In genomic region chr21:44602474-44602871, GRCh38 we compare ENCODE assay signal across 40 cellular contexts. TPM values are rescaled to one million over a fixed set of nuclear protein-coding genes. Genes with fewer than 3 reads are reported as not detected.
"Had no signal": no experiment of that assay in that cellular context is flagged by ENCODE, and none has a peak within 500 bp of the region (broad histone marks: within the 10 kb centered on the region; RNA-seq: fewer than 3 reads in every experiment).

No MANE protein-coding gene starts in this region.

- ATAC-seq: activated CD4-positive, alpha-beta T cell treated with anti-CD3 and anti-CD28 coated beads for 36 hours; activated CD8-positive, alpha-beta memory T cell treated with anti-CD3 and anti-CD28 coated beads, Interleukin-2, amount 10 ng/mL, durations not matched to agents 7 days and 5 days; activated CD8-positive, alpha-beta T cell treated with anti-CD3 and anti-CD28 coated beads, Interleukin-2, amount 10 ng/mL, durations not matched to agents 7 days and 5 days; activated naive CD4-positive, alpha-beta T cell treated with anti-CD3 and anti-CD28 coated beads, Interleukin-2, amount 50 U/mL, for 72 hours; gastroesophageal sphincter; heart right ventricle; T-helper 17 cell had no signal

- H3K9me3 Mint-ChIP-seq: central memory CD8-positive, alpha-beta T cell; T-helper 2 cell treated with Interferon-gamma antibody and Interleukin-4, amounts not matched to agents 5 μg/mL and 100 μg/mL, for 36 hours had no signal

- H3K27ac Mint-ChIP-seq: activated CD4-positive, alpha-beta memory T cell treated with anti-CD3 and anti-CD28 coated beads for 36 hours; activated CD4-positive, alpha-beta T cell treated with anti-CD3 and anti-CD28 coated beads for 36 hours; activated CD8-positive, alpha-beta memory T cell treated with anti-CD3 and anti-CD28 coated beads, Interleukin-2, amount 10 ng/mL, durations not matched to agents 7 days and 5 days; activated CD8-positive, alpha-beta T cell treated with anti-CD3 and anti-CD28 coated beads, Interleukin-2, amount 10 ng/mL, durations not matched to agents 7 days and 5 days; activated naive CD4-positive, alpha-beta T cell treated with anti-CD3 and anti-CD28 coated beads, Interleukin-2, amount 10 ng/mL, durations not matched to agents 7 days and 5 days; activated naive CD8-positive, alpha-beta T cell treated with anti-CD3 and anti-CD28 coated beads, Interleukin-2, amount 10 ng/mL, durations not matched to agents 7 days and 5 days; activated T-helper 1 cell treated with anti-CD3 and anti-CD28 coated beads, Interleukin-12 subunit alpha, Interleukin-12 subunit beta, Interleukin-2, Interleukin-4 antibody, amounts not matched to agents 30 ng/mL and 10 ng/mL and 1 ng/mL, durations not matched to agents 14 hours and 24 hours and 36 hours; activated T-helper 2 cell treated with anti-CD3 and anti-CD28 coated beads, Interferon-gamma antibody, Interleukin-2, Interleukin-4, amounts not matched to agents 10 μg/mL and 5 μg/mL and 100 μg/mL, durations not matched to agents 14 hours and 24 hours and 36 hours; dendritic cell treated with granulocyte-macrophage colony-stimulating factor and Interleukin-4, amounts not matched to agents 40 ng/mL and 50 ng/mL, for 4 days; endodermal cell; T-helper 17 cell; T-helper 2 cell treated with Interferon-gamma antibody and Interleukin-4, amounts not matched to agents 5 μg/mL and 100 μg/mL, for 36 hours had no signal

- DNase-seq: activated CD4-positive, alpha-beta memory T cell treated with anti-CD3 and anti-CD28 coated beads for 36 hours; activated CD4-positive, alpha-beta T cell treated with anti-CD3 and anti-CD28 coated beads for 36 hours; activated CD4-positive, alpha-beta T cell treated with anti-CD3 and anti-CD28 coated beads, Interleukin-2, amount 10 ng/mL, durations not matched to agents 24 days and 14 days; activated CD4-positive, CD25-positive, alpha-beta regulatory T cell; activated CD4-positive, CD25-positive, alpha-beta regulatory T cell treated with anti-CD3 and anti-CD28 coated beads, Interleukin-2, amount 50 U/mL, for 72 hours; activated CD8-positive, alpha-beta memory T cell treated with anti-CD3 and anti-CD28 coated beads, Interleukin-2, amount 10 ng/mL, durations not matched to agents 7 days and 5 days; activated CD8-positive, alpha-beta memory T cell treated with anti-CD3 and anti-CD28 coated beads, Interleukin-2, amount 50 U/mL, for 4 hours; activated CD8-positive, alpha-beta T cell treated with anti-CD3 and anti-CD28 coated beads, Interleukin-2, amount 10 ng/mL, durations not matched to agents 7 days and 5 days; activated naive CD4-positive, alpha-beta T cell; activated naive CD4-positive, alpha-beta T cell treated with anti-CD3 and anti-CD28 coated beads, Interleukin-2, amount 10 ng/mL, durations not matched to agents 7 days and 5 days; activated naive CD8-positive, alpha-beta T cell treated with anti-CD3 and anti-CD28 coated beads, Interleukin-2, amount 10 ng/mL, durations not matched to agents 7 days and 5 days; activated T-cell treated with anti-CD3 and anti-CD28 coated beads, Interleukin-2, amount 50 U/mL, for 1 hour; activated T-cell treated with anti-CD3 and anti-CD28 coated beads, Interleukin-2, amount 50 U/mL, for 48 hours; brain microvascular endothelial cell; dorsolateral prefrontal cortex; effector memory CD4-positive, alpha-beta T cell; foreskin melanocyte; heart right ventricle; T-helper 1 cell; T-helper 17 cell; T1000 had no signal

- H3K4me1 ChIP-seq: esophagus muscularis mucosa, gastroesophageal sphincter, heart right ventricle had no signal

- H3K27me3 Mint-ChIP-seq: activated CD4-positive, alpha-beta memory T cell treated with anti-CD3 and anti-CD28 coated beads for 36 hours had no signal

- H3K4me3 Mint-ChIP-seq: activated CD4-positive, alpha-beta memory T cell treated with anti-CD3 and anti-CD28 coated beads for 36 hours; activated CD4-positive, alpha-beta T cell treated with anti-CD3 and anti-CD28 coated beads for 36 hours; activated CD4-positive, alpha-beta T cell treated with anti-CD3 and anti-CD28 coated beads, Interleukin-2, amount 10 ng/mL, durations not matched to agents 24 days and 14 days; activated CD8-positive, alpha-beta memory T cell treated with anti-CD3 and anti-CD28 coated beads, Interleukin-2, amount 10 ng/mL, durations not matched to agents 7 days and 5 days; activated CD8-positive, alpha-beta T cell treated with anti-CD3 and anti-CD28 coated beads, Interleukin-2, amount 10 ng/mL, durations not matched to agents 7 days and 5 days; activated naive CD4-positive, alpha-beta T cell treated with anti-CD3 and anti-CD28 coated beads, Interleukin-2, amount 10 ng/mL, durations not matched to agents 7 days and 5 days; activated naive CD8-positive, alpha-beta T cell treated with anti-CD3 and anti-CD28 coated beads, Interleukin-2, amount 10 ng/mL, durations not matched to agents 7 days and 5 days; activated T-helper 1 cell treated with anti-CD3 and anti-CD28 coated beads, Interleukin-12 subunit alpha, Interleukin-12 subunit beta, Interleukin-2, Interleukin-4 antibody, amounts not matched to agents 30 ng/mL and 10 ng/mL and 1 ng/mL, durations not matched to agents 14 hours and 24 hours and 36 hours; central memory CD8-positive, alpha-beta T cell; dendritic cell treated with granulocyte-macrophage colony-stimulating factor and Interleukin-4, amounts not matched to agents 40 ng/mL and 50 ng/mL, for 4 days; endodermal cell; T-helper 17 cell; T-helper 2 cell treated with Interferon-gamma antibody and Interleukin-4, amounts not matched to agents 5 μg/mL and 100 μg/mL, for 36 hours had no signal

- H3K36me3 Mint-ChIP-seq: activated CD4-positive, alpha-beta memory T cell treated with anti-CD3 and anti-CD28 coated beads for 36 hours; activated CD8-positive, alpha-beta memory T cell treated with anti-CD3 and anti-CD28 coated beads, Interleukin-2, amount 10 ng/mL, durations not matched to agents 7 days and 5 days; activated naive CD4-positive, alpha-beta T cell treated with anti-CD3 and anti-CD28 coated beads, Interleukin-2, amount 10 ng/mL, durations not matched to agents 7 days and 5 days; activated naive CD8-positive, alpha-beta T cell treated with anti-CD3 and anti-CD28 coated beads, Interleukin-2, amount 10 ng/mL, durations not matched to agents 7 days and 5 days had no signal

- H3K4me3 ChIP-seq: coronary artery, dorsolateral prefrontal cortex, esophagus muscularis mucosa, gastroesophageal sphincter, heart right ventricle had no signal

- H3K4me1 Mint-ChIP-seq: activated CD4-positive, alpha-beta T cell treated with anti-CD3 and anti-CD28 coated beads for 36 hours; activated CD4-positive, alpha-beta T cell treated with anti-CD3 and anti-CD28 coated beads, Interleukin-2, amount 10 ng/mL, durations not matched to agents 24 days and 14 days; activated CD8-positive, alpha-beta memory T cell treated with anti-CD3 and anti-CD28 coated beads, Interleukin-2, amount 10 ng/mL, durations not matched to agents 7 days and 5 days; activated naive CD4-positive, alpha-beta T cell treated with anti-CD3 and anti-CD28 coated beads, Interleukin-2, amount 10 ng/mL, durations not matched to agents 7 days and 5 days; activated naive CD8-positive, alpha-beta T cell treated with anti-CD3 and anti-CD28 coated beads, Interleukin-2, amount 10 ng/mL, durations not matched to agents 7 days and 5 days; central memory CD8-positive, alpha-beta T cell had no signal

- FAIRE-seq: astrocyte had no signal

- H3K36me3 ChIP-seq: brain microvascular endothelial cell, esophagus muscularis mucosa, gastroesophageal sphincter, heart right ventricle had no signal

- H3K27ac ChIP-seq: brain microvascular endothelial cell, coronary artery, dorsolateral prefrontal cortex, esophagus muscularis mucosa, gastroesophageal sphincter, heart right ventricle had no signal

RNA-seq across cellular contexts. Expression of gene KRTAP10-7, which starts 2.1 kb away (rescaled TPM):
- total RNA-seq: activated CD4-positive, alpha-beta memory T cell treated with anti-CD3 and anti-CD28 coated beads for 36 hours; activated CD4-positive, alpha-beta T cell treated with anti-CD3 and anti-CD28 coated beads for 36 hours; activated CD4-positive, alpha-beta T cell treated with anti-CD3 and anti-CD28 coated beads, Interleukin-2, amount 10 ng/mL, durations not matched to agents 24 days and 14 days; activated CD8-positive, alpha-beta memory T cell treated with anti-CD3 and anti-CD28 coated beads for 36 hours; activated CD8-positive, alpha-beta memory T cell treated with anti-CD3 and anti-CD28 coated beads, Interleukin-2, amount 10 ng/mL, durations not matched to agents 7 days and 5 days; activated CD8-positive, alpha-beta T cell treated with anti-CD3 and anti-CD28 coated beads, Interleukin-2, amount 10 ng/mL, durations not matched to agents 7 days and 5 days; activated naive CD4-positive, alpha-beta T cell treated with anti-CD3 and anti-CD28 coated beads, Interleukin-2, amount 50 U/mL, for 72 hours; activated naive CD8-positive, alpha-beta T cell treated with anti-CD3 and anti-CD28 coated beads, Interleukin-2, amount 10 ng/mL, durations not matched to agents 7 days and 5 days; activated T-helper 1 cell treated with anti-CD3 and anti-CD28 coated beads, Interleukin-12 subunit alpha, Interleukin-12 subunit beta, Interleukin-2, Interleukin-4 antibody, amounts not matched to agents 30 ng/mL and 10 ng/mL and 1 ng/mL, durations not matched to agents 14 hours and 24 hours and 36 hours; activated T-helper 2 cell treated with anti-CD3 and anti-CD28 coated beads, Interferon-gamma antibody, Interleukin-2, Interleukin-4, amounts not matched to agents 10 μg/mL and 5 μg/mL and 100 μg/mL, durations not matched to agents 14 hours and 24 hours and 36 hours; astrocyte; bronchial epithelial cell; cardiac septum; cerebellum; dorsolateral prefrontal cortex; endodermal cell; epithelial cell of proximal tubule; esophagus muscularis mucosa; fibroblast of lung; fibroblast of villous mesenchyme; gastroesophageal sphincter; glomerular endothelial cell; heart right ventricle; T-helper 17 cell had no signal
- polyA plus RNA-seq: fibroblast of lung, heart right ventricle had no signal

RNA-seq across cellular contexts. Expression of gene KRTAP10-8, which starts 9.4 kb away (rescaled TPM):
- total RNA-seq: activated CD4-positive, alpha-beta memory T cell treated with anti-CD3 and anti-CD28 coated beads for 36 hours; activated CD4-positive, alpha-beta T cell treated with anti-CD3 and anti-CD28 coated beads for 36 hours; activated CD4-positive, alpha-beta T cell treated with anti-CD3 and anti-CD28 coated beads, Interleukin-2, amount 10 ng/mL, durations not matched to agents 24 days and 14 days; activated CD8-positive, alpha-beta memory T cell treated with anti-CD3 and anti-CD28 coated beads for 36 hours; activated CD8-positive, alpha-beta memory T cell treated with anti-CD3 and anti-CD28 coated beads, Interleukin-2, amount 10 ng/mL, durations not matched to agents 7 days and 5 days; activated CD8-positive, alpha-beta T cell treated with anti-CD3 and anti-CD28 coated beads, Interleukin-2, amount 10 ng/mL, durations not matched to agents 7 days and 5 days; activated naive CD4-positive, alpha-beta T cell treated with anti-CD3 and anti-CD28 coated beads, Interleukin-2, amount 50 U/mL, for 72 hours; activated naive CD8-positive, alpha-beta T cell treated with anti-CD3 and anti-CD28 coated beads, Interleukin-2, amount 10 ng/mL, durations not matched to agents 7 days and 5 days; activated T-helper 1 cell treated with anti-CD3 and anti-CD28 coated beads, Interleukin-12 subunit alpha, Interleukin-12 subunit beta, Interleukin-2, Interleukin-4 antibody, amounts not matched to agents 30 ng/mL and 10 ng/mL and 1 ng/mL, durations not matched to agents 14 hours and 24 hours and 36 hours; activated T-helper 2 cell treated with anti-CD3 and anti-CD28 coated beads, Interferon-gamma antibody, Interleukin-2, Interleukin-4, amounts not matched to agents 10 μg/mL and 5 μg/mL and 100 μg/mL, durations not matched to agents 14 hours and 24 hours and 36 hours; astrocyte; bronchial epithelial cell; cardiac septum; cerebellum; dorsolateral prefrontal cortex; endodermal cell; epithelial cell of proximal tubule; esophagus muscularis mucosa; fibroblast of lung; fibroblast of villous mesenchyme; gastroesophageal sphincter; glomerular endothelial cell; heart right ventricle; T-helper 17 cell had no signal
- polyA plus RNA-seq: fibroblast of lung, heart right ventricle had no signal

RNA-seq across cellular contexts. Expression of gene KRTAP10-6, which starts 10.2 kb away (rescaled TPM):
- total RNA-seq: activated CD4-positive, alpha-beta memory T cell treated with anti-CD3 and anti-CD28 coated beads for 36 hours; activated CD4-positive, alpha-beta T cell treated with anti-CD3 and anti-CD28 coated beads for 36 hours; activated CD4-positive, alpha-beta T cell treated with anti-CD3 and anti-CD28 coated beads, Interleukin-2, amount 10 ng/mL, durations not matched to agents 24 days and 14 days; activated CD8-positive, alpha-beta memory T cell treated with anti-CD3 and anti-CD28 coated beads for 36 hours; activated CD8-positive, alpha-beta memory T cell treated with anti-CD3 and anti-CD28 coated beads, Interleukin-2, amount 10 ng/mL, durations not matched to agents 7 days and 5 days; activated CD8-positive, alpha-beta T cell treated with anti-CD3 and anti-CD28 coated beads, Interleukin-2, amount 10 ng/mL, durations not matched to agents 7 days and 5 days; activated naive CD4-positive, alpha-beta T cell treated with anti-CD3 and anti-CD28 coated beads, Interleukin-2, amount 50 U/mL, for 72 hours; activated naive CD8-positive, alpha-beta T cell treated with anti-CD3 and anti-CD28 coated beads, Interleukin-2, amount 10 ng/mL, durations not matched to agents 7 days and 5 days; activated T-helper 1 cell treated with anti-CD3 and anti-CD28 coated beads, Interleukin-12 subunit alpha, Interleukin-12 subunit beta, Interleukin-2, Interleukin-4 antibody, amounts not matched to agents 30 ng/mL and 10 ng/mL and 1 ng/mL, durations not matched to agents 14 hours and 24 hours and 36 hours; activated T-helper 2 cell treated with anti-CD3 and anti-CD28 coated beads, Interferon-gamma antibody, Interleukin-2, Interleukin-4, amounts not matched to agents 10 μg/mL and 5 μg/mL and 100 μg/mL, durations not matched to agents 14 hours and 24 hours and 36 hours; astrocyte; bronchial epithelial cell; cardiac septum; cerebellum; dorsolateral prefrontal cortex; endodermal cell; epithelial cell of proximal tubule; esophagus muscularis mucosa; fibroblast of lung; fibroblast of villous mesenchyme; gastroesophageal sphincter; glomerular endothelial cell; heart right ventricle; T-helper 17 cell had no signal
- polyA plus RNA-seq: fibroblast of lung, heart right ventricle had no signal

RNA-seq across cellular contexts. Expression of gene KRTAP10-5, which starts 22.1 kb away (rescaled TPM):
- total RNA-seq: activated CD4-positive, alpha-beta memory T cell treated with anti-CD3 and anti-CD28 coated beads for 36 hours; activated CD4-positive, alpha-beta T cell treated with anti-CD3 and anti-CD28 coated beads for 36 hours; activated CD4-positive, alpha-beta T cell treated with anti-CD3 and anti-CD28 coated beads, Interleukin-2, amount 10 ng/mL, durations not matched to agents 24 days and 14 days; activated CD8-positive, alpha-beta memory T cell treated with anti-CD3 and anti-CD28 coated beads for 36 hours; activated CD8-positive, alpha-beta memory T cell treated with anti-CD3 and anti-CD28 coated beads, Interleukin-2, amount 10 ng/mL, durations not matched to agents 7 days and 5 days; activated CD8-positive, alpha-beta T cell treated with anti-CD3 and anti-CD28 coated beads, Interleukin-2, amount 10 ng/mL, durations not matched to agents 7 days and 5 days; activated naive CD4-positive, alpha-beta T cell treated with anti-CD3 and anti-CD28 coated beads, Interleukin-2, amount 50 U/mL, for 72 hours; activated naive CD8-positive, alpha-beta T cell treated with anti-CD3 and anti-CD28 coated beads, Interleukin-2, amount 10 ng/mL, durations not matched to agents 7 days and 5 days; activated T-helper 1 cell treated with anti-CD3 and anti-CD28 coated beads, Interleukin-12 subunit alpha, Interleukin-12 subunit beta, Interleukin-2, Interleukin-4 antibody, amounts not matched to agents 30 ng/mL and 10 ng/mL and 1 ng/mL, durations not matched to agents 14 hours and 24 hours and 36 hours; activated T-helper 2 cell treated with anti-CD3 and anti-CD28 coated beads, Interferon-gamma antibody, Interleukin-2, Interleukin-4, amounts not matched to agents 10 μg/mL and 5 μg/mL and 100 μg/mL, durations not matched to agents 14 hours and 24 hours and 36 hours; astrocyte; bronchial epithelial cell; cardiac septum; cerebellum; dorsolateral prefrontal cortex; endodermal cell; epithelial cell of proximal tubule; esophagus muscularis mucosa; fibroblast of lung; fibroblast of villous mesenchyme; gastroesophageal sphincter; glomerular endothelial cell; heart right ventricle; T-helper 17 cell had no signal
- polyA plus RNA-seq: fibroblast of lung, heart right ventricle had no signal

RNA-seq across cellular contexts. Expression of gene KRTAP10-9, which starts 24.4 kb away (rescaled TPM):
- total RNA-seq: activated CD4-positive, alpha-beta memory T cell treated with anti-CD3 and anti-CD28 coated beads for 36 hours; activated CD4-positive, alpha-beta T cell treated with anti-CD3 and anti-CD28 coated beads for 36 hours; activated CD4-positive, alpha-beta T cell treated with anti-CD3 and anti-CD28 coated beads, Interleukin-2, amount 10 ng/mL, durations not matched to agents 24 days and 14 days; activated CD8-positive, alpha-beta memory T cell treated with anti-CD3 and anti-CD28 coated beads for 36 hours; activated CD8-positive, alpha-beta memory T cell treated with anti-CD3 and anti-CD28 coated beads, Interleukin-2, amount 10 ng/mL, durations not matched to agents 7 days and 5 days; activated CD8-positive, alpha-beta T cell treated with anti-CD3 and anti-CD28 coated beads, Interleukin-2, amount 10 ng/mL, durations not matched to agents 7 days and 5 days; activated naive CD4-positive, alpha-beta T cell treated with anti-CD3 and anti-CD28 coated beads, Interleukin-2, amount 50 U/mL, for 72 hours; activated naive CD8-positive, alpha-beta T cell treated with anti-CD3 and anti-CD28 coated beads, Interleukin-2, amount 10 ng/mL, durations not matched to agents 7 days and 5 days; activated T-helper 1 cell treated with anti-CD3 and anti-CD28 coated beads, Interleukin-12 subunit alpha, Interleukin-12 subunit beta, Interleukin-2, Interleukin-4 antibody, amounts not matched to agents 30 ng/mL and 10 ng/mL and 1 ng/mL, durations not matched to agents 14 hours and 24 hours and 36 hours; activated T-helper 2 cell treated with anti-CD3 and anti-CD28 coated beads, Interferon-gamma antibody, Interleukin-2, Interleukin-4, amounts not matched to agents 10 μg/mL and 5 μg/mL and 100 μg/mL, durations not matched to agents 14 hours and 24 hours and 36 hours; astrocyte; bronchial epithelial cell; cardiac septum; cerebellum; dorsolateral prefrontal cortex; endodermal cell; epithelial cell of proximal tubule; esophagus muscularis mucosa; fibroblast of lung; fibroblast of villous mesenchyme; gastroesophageal sphincter; glomerular endothelial cell; heart right ventricle; T-helper 17 cell had no signal
- polyA plus RNA-seq: fibroblast of lung, heart right ventricle had no signal
